ENCODE assay signal across 13 cellular contexts in the genomic region with DNA sequence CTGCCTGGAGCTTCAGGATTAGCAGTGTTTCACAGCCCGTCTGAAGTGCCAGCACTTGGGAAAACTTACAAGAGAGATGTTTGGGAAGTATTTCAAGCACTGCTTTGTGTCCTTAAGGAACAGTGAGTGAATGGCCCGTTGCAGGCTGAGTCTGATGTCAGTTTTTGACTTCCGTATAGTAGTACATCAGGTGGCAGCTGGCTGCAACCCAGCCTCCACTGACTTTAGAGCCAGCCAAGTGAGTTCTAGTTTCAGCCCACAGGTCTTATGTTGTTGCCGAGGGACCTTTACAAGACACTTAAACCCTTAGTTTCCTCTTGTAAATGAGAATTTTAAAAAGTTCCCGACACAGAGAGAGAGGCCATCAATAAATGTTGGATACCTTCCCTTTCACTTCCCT. TPM values are rescaled to one million over a fixed set of nuclear protein-coding genes. Genes with fewer than 3 reads are reported as not detected.
DNase-seq lines count a peak whose midpoint lies in the region; ATAC-seq, FAIRE-seq and TF ChIP-seq lines count a peak whose summit lies in the region.
"Had no signal": no experiment of that assay in that cellular context is flagged by ENCODE, and none has a peak within 500 bp of the region (broad histone marks: within the 10 kb centered on the region; RNA-seq: fewer than 3 reads in every experiment).

No MANE protein-coding gene starts in this region.

- intact Hi-C loops in mucosa of descending colon (cut with DNase I, micrococcal nuclease): no loop called here

- TF ChIP-seq CTCF in LNCaP clone FGC (IDR thresholded peaks at IDR 0.05; ENCODE audit: control insufficient read depth, extremely low read depth, insufficient read depth) (no peak), mucosa of descending colon (IDR thresholded peaks at IDR 0.05) (no peak), D721Med (IDR thresholded peaks at IDR 0.05; ENCODE audit: insufficient read depth, missing control alignments) (no peak)

- DNase-seq in LNCaP clone FGC (ENCODE audit: low read depth): peak; percentile 61
- peak; percentile 61 to 74 (median 62) for DNase-seq in mucosa of descending colon
- DNase-seq in D721Med (ENCODE audit: insufficient read length, low spot score): no peak
- no peak for DNase-seq in stimulated activated naive CD8-positive, alpha-beta T cell treated with anti-CD3 and anti-CD28 coated beads, Interleukin-15, Interleukin-2, amounts not matched to agents 100 U/mL and 50 U/mL, for 24 hours
- DNase-seq: activated T-cell treated with anti-CD3 and anti-CD28 coated beads, Interleukin-2, amount 50 U/mL, for 48 hours; NCI-H2081; Peyer's patch had no signal

- H3K9me3 ChIP-seq in mucosa of descending colon: no peaks in the 10 kb centered on the region
- H3K9me3 ChIP-seq: Peyer's patch, upper lobe of left lung had no signal

- H3K36me3 ChIP-seq in mucosa of descending colon (ENCODE audit: low read depth): no peaks in the 10 kb centered on the region
- H3K36me3 ChIP-seq: cardiac muscle cell, Peyer's patch had no signal

- peaks cover 46% of the 10 kb centered on the region for H3K4me1 ChIP-seq in mucosa of descending colon (ENCODE audit: low read depth)

- no peak for FAIRE-seq in D721Med (lab: Jason Lieb, UNC)

- ATAC-seq in GM21723 (IDR thresholded peaks at IDR 0.05; ENCODE audit: unreplicated experiment): peak; percentile 85
- peak; percentile 51 for ATAC-seq in mucosa of descending colon
- ATAC-seq in HG02884 (IDR thresholded peaks at IDR 0.05; ENCODE audit: unreplicated experiment): no peak
- no peak for ATAC-seq in stimulated activated naive CD8-positive, alpha-beta T cell treated with anti-CD3 and anti-CD28 coated beads, Interleukin-15, Interleukin-2, amounts not matched to agents 100 U/mL and 50 U/mL, for 24 hours
- no peak for ATAC-seq in GM19351 (IDR thresholded peaks at IDR 0.05; ENCODE audit: unreplicated experiment)

- H3K4me3 ChIP-seq in GM08714 (ENCODE audit: low read length) (peak overlapping the region; percentile 22; the same call in 1 of the 2 replicates), LNCaP clone FGC (ENCODE audit: low read depth, low read length) (no peak overlapping the region), mucosa of descending colon (no peak overlapping the region)
- H3K4me3 ChIP-seq: cardiac muscle cell, Peyer's patch, upper lobe of left lung had no signal

RNA-seq across cellular contexts. Expression of gene UCK2, which starts 35.0 kb away (rescaled TPM):
- 10 to 100 TPM; 41.6 to 86.5 (median 51.8) TPM for total RNA-seq in mucosa of descending colon

Comparison
In these comparisons a context has a peak if more than half of its experiments do, and no peak if none do; other contexts are left out.
1. ATAC-seq: peak in GM21723 (single experiment) and mucosa of descending colon (single experiment); none in HG02884 (single experiment), stimulated activated naive CD8-positive, alpha-beta T cell treated with anti-CD3 and anti-CD28 coated beads, Interleukin-15, Interleukin-2, amounts not matched to agents 100 U/mL and 50 U/mL, for 24 hours (single experiment) and GM19351 (single experiment).
2. DNase-seq: peak in LNCaP clone FGC (single experiment) and mucosa of descending colon (3 of 3); none in D721Med (single experiment) and stimulated activated naive CD8-positive, alpha-beta T cell treated with anti-CD3 and anti-CD28 coated beads, Interleukin-15, Interleukin-2, amounts not matched to agents 100 U/mL and 50 U/mL, for 24 hours (single experiment).